Comparison of ENCODE assay signal across 26 cellular contexts in the genomic region with DNA sequence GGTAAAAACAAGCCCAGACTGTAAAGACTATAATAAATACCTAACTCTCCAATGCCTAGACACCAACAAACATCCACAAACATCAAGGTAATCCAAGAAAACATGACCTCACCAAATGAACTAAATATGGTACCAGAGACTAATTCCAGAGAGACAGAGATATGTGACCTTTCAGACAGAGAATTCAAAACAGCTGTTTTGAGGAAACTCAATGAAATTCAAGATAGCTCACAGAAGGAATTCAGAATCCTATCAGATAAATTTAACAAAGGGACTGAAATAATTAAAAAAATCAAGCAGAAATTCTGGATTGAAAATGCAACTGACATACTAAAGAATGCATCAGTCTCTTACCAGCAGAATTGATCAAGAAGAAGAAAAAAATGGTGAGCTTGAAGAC. TPM values are rescaled to one million over a fixed set of nuclear protein-coding genes. Genes with fewer than 3 reads are reported as not detected.
DNase-seq lines count a peak whose midpoint lies in the region; ATAC-seq, FAIRE-seq and TF ChIP-seq lines count a peak whose summit lies in the region.
"Had no signal": no experiment of that assay in that cellular context is flagged by ENCODE, and none has a peak within 500 bp of the region (broad histone marks: within the 10 kb centered on the region; RNA-seq: fewer than 3 reads in every experiment).

No MANE protein-coding gene starts in this region.

- no peak for TF ChIP-seq POLR2A in K562 (conservative IDR thresholded peaks at IDR 0.05)
- no peak for TF ChIP-seq POLR2A in GM18505 (IDR thresholded peaks at IDR 0.05; ENCODE audit: borderline replicate concordance, extremely low read depth, insufficient read depth, insufficient read length)

- POLR2A ChIA-PET in K562 (lab: Yijun Ruan, JAX), result no interaction called here

- H3K4me1 Mint-ChIP-seq in activated T-cell treated with anti-CD3 and anti-CD28 coated beads, Interleukin-2, amount 50 U/mL, for 72 hours (ENCODE audit: low read depth), result peaks cover 25% of the 10 kb centered on the region

- peaks cover 0 to 1% of the 10 kb centered on the region in 2 donors for H3K36me3 Mint-ChIP-seq in activated T-cell treated with anti-CD3 and anti-CD28 coated beads, Interleukin-2, amount 50 U/mL, for 72 hours (ENCODE audit: insufficient read depth in 2 of 2)

- CTCF ChIA-PET in K562 (lab: Yijun Ruan, JAX; ENCODE audit: low intra/inter-chr PET ratio), result no interaction called here

- no peaks in the 10 kb centered on the region for H3K9me1 ChIP-seq in K562 (ENCODE audit: control insufficient read depth, insufficient read depth, low read length)

- TF ChIP-seq RAD21 in K562 (CRISPR knock-in tag; conservative IDR thresholded peaks at IDR 0.05 in 1 of 2, IDR thresholded peaks at IDR 0.05 in 1 of 2), result no peak

- no peaks in the 10 kb centered on the region for H3K27me3 Mint-ChIP-seq in activated T-cell treated with anti-CD3 and anti-CD28 coated beads, Interleukin-2, amount 50 U/mL, for 72 hours (ENCODE audit: low read depth)
- H3K27me3 Mint-ChIP-seq: B cell; CD8-positive, alpha-beta memory T cell had no signal

- H2AFZ ChIP-seq in K562 (ENCODE audit: low read depth, low read length), result no peak overlapping the region

- H3K9me3 ChIP-seq in K562 (replicated peaks; ENCODE audit: control insufficient read depth, insufficient read depth, low read depth, low read length) (no peaks in the 10 kb centered on the region), mucosa of descending colon (no peaks in the 10 kb centered on the region)

- no peak for TF ChIP-seq EP300 in K562 (IDR thresholded peaks at IDR 0.05; ENCODE audit: low read length)

- no peak overlapping the region for H3K9ac ChIP-seq in K562 (ENCODE audit: insufficient read depth in 1 of 2, low read depth in 2 of 2, low read length in 2 of 2)
- H3K9ac ChIP-seq: KMS-11 had no signal

- H3K27ac ChIP-seq in K562 (ENCODE audit: extremely low read depth, low read depth, low read length), result no peak overlapping the region
- H3K27ac ChIP-seq: 22Rv1, C4-2B, KMS-11 had no signal

- no peaks in the 10 kb centered on the region for H4K20me1 ChIP-seq in K562 (replicated peaks; ENCODE audit: control insufficient read depth, insufficient read depth, low read length)

- in situ Hi-C loops in K562 (cut with MboI), result no loop called here

- peaks cover 0 to 1% of the 10 kb centered on the region in 2 donors for H3K9me3 Mint-ChIP-seq in activated T-cell treated with anti-CD3 and anti-CD28 coated beads, Interleukin-2, amount 50 U/mL, for 72 hours
- H3K9me3 Mint-ChIP-seq: CD8-positive, alpha-beta memory T cell had no signal

- H3K36me3 ChIP-seq in K562 (ENCODE audit: control insufficient read depth, insufficient read depth, low read length) (no peaks in the 10 kb centered on the region), mucosa of descending colon (ENCODE audit: low read depth) (no peaks in the 10 kb centered on the region)

- no peak for FAIRE-seq in K562 (lab: Jason Lieb, UNC)
- FAIRE-seq: GM12892, H54 had no signal

- peaks cover 60% of the 10 kb centered on the region for H3K79me2 ChIP-seq in K562 (ENCODE audit: control insufficient read depth, insufficient read depth, low read length)

- DNase-seq in activated T-cell treated with anti-CD3 and anti-CD28 coated beads, Interleukin-2, amount 50 U/mL, for 72 hours, result no peak
- DNase-seq in activated T-cell treated with anti-CD3 and anti-CD28 coated beads, Interleukin-2, amount 50 U/mL, for 1 hour, result no peak
- no peak for DNase-seq in K562 (ENCODE audit: extremely low read depth in 1 of 4, low spot score in 3 of 4)
- DNase-seq in fibroblast of peridontal ligament (ENCODE audit: extremely low read depth), result peak; percentile 13
- no peak for DNase-seq in mucosa of descending colon
- DNase-seq: CD8-positive, alpha-beta memory T cell; DMS 273 treated with DMSO at 0.1 percent for 48 hours; DMS79; GF-D8; IMR-90; NCI-H1048; NCI-H1417; NCI-H1694; NCI-H2029 treated with DMSO at 0.1 percent for 48 hours; NCI-H2227 treated with DMSO at 0.1 percent for 48 hours; NCI-H526 treated with DMSO at 0.1 percent for 48 hours; Right ventricle myocardium superior; RPMI8226 had no signal

- no peak for TF ChIP-seq CTCF in K562 (IDR thresholded peaks at IDR 0.05 in 2 of 3, conservative IDR thresholded peaks at IDR 0.05 in 1 of 3; ENCODE audit: insufficient read depth in 2 of 3, low read depth in 1 of 3, low read length in 3 of 3)
- no peak for TF ChIP-seq CTCF in mucosa of descending colon (IDR thresholded peaks at IDR 0.05)

- H3K4me1 ChIP-seq in K562 (replicated peaks in 1 of 2; ENCODE audit: control insufficient read depth in 2 of 2, insufficient read depth in 2 of 2, low read length in 2 of 2) (peaks cover 14 to 16% of the 10 kb centered on the region in 2 experiments; a peak in 3 of 5 replicates), mucosa of descending colon (ENCODE audit: low read depth) (no peaks in the 10 kb centered on the region)

- no TSS peak for BruUV-seq in K562 (replicated peaks; lab: Mats Ljungman, UMichigan)

- no peak overlapping the region for H3K4me2 ChIP-seq in K562 (ENCODE audit: insufficient read depth, low read length)
- H3K4me2 ChIP-seq: KMS-11 had no signal

- ATAC-seq in activated T-cell treated with anti-CD3 and anti-CD28 coated beads, Interleukin-2, amount 50 U/mL, for 72 hours (replicated peaks in 1 of 2), result no peak
- no peak for ATAC-seq in K562
- no peak for ATAC-seq in mucosa of descending colon
- ATAC-seq in GM18505 (IDR thresholded peaks at IDR 0.05; ENCODE audit: unreplicated experiment), result no peak
- ATAC-seq in HG02623 (IDR thresholded peaks at IDR 0.05; ENCODE audit: unreplicated experiment), result no peak

- H3K27ac Mint-ChIP-seq in activated T-cell treated with anti-CD3 and anti-CD28 coated beads, Interleukin-2, amount 50 U/mL, for 72 hours, result peak overlapping the region; percentile 64
- H3K27ac Mint-ChIP-seq: B cell had no signal

- no peak overlapping the region for H3K4me3 Mint-ChIP-seq in activated T-cell treated with anti-CD3 and anti-CD28 coated beads, Interleukin-2, amount 50 U/mL, for 72 hours
- H3K4me3 Mint-ChIP-seq: B cell; CD8-positive, alpha-beta memory T cell had no signal

- intact Hi-C loops in K562 (cut with micrococcal nuclease) (no loop called here), mucosa of descending colon (cut with DNase I, micrococcal nuclease) (no loop called here)

- no peaks in the 10 kb centered on the region for H3K27me3 ChIP-seq in K562 (ENCODE audit: control insufficient read depth in 2 of 2, insufficient read depth in 2 of 2, low read length in 2 of 2)

- H3K4me3 ChIP-seq in K562 (no peak overlapping the region), mucosa of descending colon (no peak overlapping the region)

TF ChIP-seq in K562, 482 proteins besides CTCF, POLR2A, EP300 and RAD21:
- TF ChIP-seq TGIF2 (CRISPR knock-in tag; IDR thresholded peaks at IDR 0.05) (no peak), DACH1 (IDR thresholded peaks at IDR 0.05; ENCODE audit: partially characterized antibody) (peak; percentile 57), ZBTB11 (CRISPR knock-in tag; IDR thresholded peaks at IDR 0.05) (no peak)

RNA-seq across cellular contexts. Expression of gene NCOA6, which starts 26.6 kb away (rescaled TPM):
- total RNA-seq in activated T-cell treated with anti-CD3 and anti-CD28 coated beads, Interleukin-2, amount 50 U/mL, for 72 hours, result 10 to 100 TPM; 28.9 to 34.9 TPM
- total RNA-seq in K562 (2011; cell fraction: chromatin; rRNA removed; ENCODE audit: low replicate concordance), result 25.4 and 45.0 TPM in 2 replicates
- total RNA-seq in K562 (2011; cell fraction: nucleolus; rRNA removed), result 13.2 and 16.3 TPM in 2 replicates
- 23.8 and 31.5 TPM in 2 replicates for total RNA-seq in K562 (2011; cell fraction: nucleoplasm; rRNA removed)
- total RNA-seq in K562 (2014; rRNA removed) (5.2 and 8.1 TPM in 2 replicates), K562 (2014; rRNA removed; fragmentation: Illumina TruSeq; extraction: Trizol) (6.7 and 7.8 TPM in 2 replicates), K562 (2015; rRNA removed; fragmentation: Illumina TruSeq; extraction: Trizol) (6.1 and 8.4 TPM in 2 replicates), K562 (2021) (17.3 and 17.7 TPM in 2 replicates), mucosa of descending colon (10 to 100 TPM; 37.8 to 47.5 (median 44.3) TPM)
- polyA plus RNA-seq in K562 (2011; rRNA removed) (9.9 and 12.7 TPM in 2 replicates), K562 (2014; fragmentation: Illumina TruSeq; extraction: Trizol) (18.6 and 25.0 TPM in 2 replicates), K562 (2014; fragmentation: Nextera tagmentation; extraction: Ambion mirVana) (1 to 10 TPM; 8.2 to 9.5 TPM), K562 (2014; rRNA removed) (12.2 TPM in 2 replicates)
- polyA plus RNA-seq in K562 (2011; cell fraction: cytosol; rRNA removed), result 13.6 and 16.0 TPM in 2 replicates
- 10.0 and 12.5 TPM in 2 replicates for polyA plus RNA-seq in K562 (2011; cell fraction: nucleus; rRNA removed)
- polyA plus RNA-seq in K562 (2012), result 16.1 and 16.6 TPM in 2 replicates
- polyA minus RNA-seq in K562 (2011; rRNA and poly(A)+ RNA removed), result 18.4 and 18.5 TPM in 2 replicates
- 16.5 and 18.4 TPM in 2 replicates for polyA minus RNA-seq in K562 (2011; cell fraction: cytosol; rRNA and poly(A)+ RNA removed)
- 8.5 and 11.3 TPM in 2 replicates for polyA minus RNA-seq in K562 (2011; cell fraction: nucleus; rRNA and poly(A)+ RNA removed)
